12 cellular contexts compared by ENCODE assay signal in genomic region chr7:149240637-149241036, GRCh38. TPM values are rescaled to one million over a fixed set of nuclear protein-coding genes. Genes with fewer than 3 reads are reported as not detected.
A peak's percentile ranks its signal among the peaks of the same experiment; 100 is the strongest.
DNase-seq lines count a peak whose midpoint lies in the region; ATAC-seq and TF ChIP-seq lines count a peak whose summit lies in the region.
"Had no signal": no experiment of that assay in that cellular context is flagged by ENCODE, and none has a peak within 500 bp of the region (broad histone marks: within the 10 kb centered on the region; RNA-seq: fewer than 3 reads in every experiment).

No MANE protein-coding gene starts in this region.

- no peak overlapping the region for H3K18ac ChIP-seq in IMR-90 (ENCODE audit: low read depth, low read length)

- no peak overlapping the region for H2AK9ac ChIP-seq in IMR-90 (replicated peaks; ENCODE audit: low read depth, low read length, poor library complexity)

- no peak overlapping the region for H3K4ac ChIP-seq in IMR-90 (ENCODE audit: low read depth, low read length)

- 0 out of 2 replicates have a peak, but pooled peaks cover 2% of the 10 kb centered on the region for H3K9me1 ChIP-seq in IMR-90 (ENCODE audit: insufficient read depth, low read length)

- intact Hi-C loops in IMR-90 (cut with micrococcal nuclease): no loop called here
- intact Hi-C loops in posterior vena cava (cut with DNase I): no loop called here

- WGBS in IMR-90 (ENCODE audit: extremely low coverage in 2 of 2, insufficient read length in 1 of 2), 2 experiments: 54% methylated on average over 2 of the region's 5 CpGs; no CpG with 5 or more reads in 1 of the 2 experiments

- H4K20me1 ChIP-seq in IMR-90 (ENCODE audit: insufficient read depth, low read length): 0 out of 2 replicates have a peak, but pooled peaks cover 4% of the 10 kb centered on the region

- dilution Hi-C loops in IMR-90 (cut with HindIII; ENCODE audit: low sequenced_read_pairs, unreplicated experiment): no loop called here

- H3K79me2 ChIP-seq in ACC112 (ENCODE audit: control insufficient read depth, insufficient read depth, low read length, unreplicated experiment): peaks cover 37% of the 10 kb centered on the region

- CTCF ChIA-PET in IMR-90 (lab: Yijun Ruan, JAX): no interaction called here

- H3K9me3 ChIP-seq in IMR-90 (ENCODE audit: control insufficient read depth, insufficient read depth, low read length) (no peaks in the 10 kb centered on the region; the same call in 1 of the 2 replicates), muscle layer of colon (ENCODE audit: low read length) (no peaks in the 10 kb centered on the region)
- H3K9me3 ChIP-seq: thyroid gland had no signal

- H3K4me2 ChIP-seq in IMR-90 (ENCODE audit: low read depth, low read length): peak overlapping the region; percentile 98

- H3K4me3 ChIP-seq in ACC112 (ENCODE audit: low read depth, low read length): peak overlapping the region; percentile 90
- peak overlapping the region; percentile 86; the same call in 1 of the 2 replicates for H3K4me3 ChIP-seq in IMR-90 (ENCODE audit: insufficient read depth, low read depth, low read length)
- peak overlapping the region; percentile 89 to 96 for H3K4me3 ChIP-seq in cardiac fibroblast (replicated peaks in 1 of 2; ENCODE audit: low read depth in 2 of 2, low read length in 2 of 2)
- peak overlapping the region; percentile 72 to 98 for H3K4me3 ChIP-seq in muscle layer of colon (ENCODE audit: low read depth in 1 of 2, low read length in 2 of 2)

- TF ChIP-seq POLR2A in IMR-90 (IDR thresholded peaks at IDR 0.05; ENCODE audit: low read depth, low read length): no peak

- no peak overlapping the region for H2BK20ac ChIP-seq in IMR-90 (ENCODE audit: low read depth, low read length)

- DNase-seq in IMR-90 (no peak), cardiac fibroblast (ENCODE audit: low read depth in 2 of 2) (no peak), NCI-H2171 treated with DMSO at 0.1 percent for 48 hours (lab: John Stamatoyannopoulos, UW) (no peak), NCI-H187 treated with DMSO at 0.1 percent for 48 hours (lab: John Stamatoyannopoulos, UW) (no peak), posterior vena cava (ENCODE audit: low spot score) (no peak)
- no peak for DNase-seq in stimulated activated CD4-positive, alpha-beta T cell treated with anti-CD3 and anti-CD28 coated beads, Interleukin-2, amount 100 ng/mL, for 24 hours
- DNase-seq: activated CD4-positive, CD25-positive, alpha-beta regulatory T cell; GDM1; kidney glomerular epithelial cell; thyroid gland had no signal

- H3K27me3 ChIP-seq in ACC112 (ENCODE audit: insufficient read depth, low read length): no peaks in the 10 kb centered on the region
- H3K27me3 ChIP-seq in IMR-90 (ENCODE audit: control insufficient read depth, insufficient read depth, low read length): no peaks in the 10 kb centered on the region
- H3K27me3 ChIP-seq in muscle layer of colon (ENCODE audit: control insufficient read depth in 1 of 2, insufficient read depth in 2 of 2, low read length in 2 of 2): no peaks in the 10 kb centered on the region
- H3K27me3 ChIP-seq: thyroid gland had no signal

- TF ChIP-seq CTCF in IMR-90 (conservative IDR thresholded peaks at IDR 0.05; ENCODE audit: low read depth, low read length): no peak
- TF ChIP-seq CTCF in cardiac fibroblast (IDR thresholded peaks at IDR 0.05; ENCODE audit: low read depth, low read length): no peak

- POLR2A ChIA-PET in IMR-90 (lab: Charles Lee; ENCODE audit: unreplicated experiment): no interaction called here

- H3K36me3 ChIP-seq in ACC112 (ENCODE audit: insufficient read depth, low read length) (peaks cover 9% of the 10 kb centered on the region), IMR-90 (ENCODE audit: control insufficient read depth, insufficient read depth, low read length) (no peaks in the 10 kb centered on the region), muscle layer of colon (ENCODE audit: insufficient read depth, low read length) (no peaks in the 10 kb centered on the region)
- H3K36me3 ChIP-seq: thyroid gland had no signal

- H3K23ac ChIP-seq in IMR-90 (ENCODE audit: low read depth, low read length): no peak overlapping the region

- peak overlapping the region; percentile 80; the same call in 1 of the 2 replicates for H3K9ac ChIP-seq in IMR-90 (ENCODE audit: low read depth, low read length)
- peak overlapping the region; percentile 80 for H3K9ac ChIP-seq in muscle layer of colon (ENCODE audit: low read length)

- in situ Hi-C loops in IMR-90 (cut with MboI; ENCODE audit: low sequenced_read_pairs): no loop called here

- no peak overlapping the region for H3K27ac ChIP-seq in ACC112 (ENCODE audit: low read depth, low read length)
- no peak overlapping the region for H3K27ac ChIP-seq in IMR-90 (ENCODE audit: insufficient read depth, low read length)
- no peak overlapping the region for H3K27ac ChIP-seq in muscle layer of colon (ENCODE audit: low read depth, low read length)
- H3K27ac ChIP-seq: thyroid gland had no signal

- no peak for ATAC-seq in IMR-90 (ENCODE audit: low read depth)

- peaks cover 8 to 32% of the 10 kb centered on the region in 2 experiments; a peak in 3 of 4 replicates for H3K79me1 ChIP-seq in IMR-90 (ENCODE audit: low read depth in 1 of 2, low read length in 2 of 2)

- no peak overlapping the region for H4K91ac ChIP-seq in IMR-90 (ENCODE audit: insufficient read depth, low read depth, low read length)

- no peak overlapping the region for H3K56ac ChIP-seq in IMR-90 (ENCODE audit: extremely low read depth, insufficient read depth, low read length)

- H2AFZ ChIP-seq in ACC112 (ENCODE audit: low read length, unreplicated experiment) (peak overlapping the region; percentile 22), IMR-90 (replicated peaks; ENCODE audit: low read length, poor library complexity) (no peak overlapping the region)

- no peak for TF ChIP-seq RAD21 in IMR-90 (IDR thresholded peaks at IDR 0.05; ENCODE audit: low read length)

- TSS peak; percentile 50 for BruUV-seq in IMR-90 (replicated peaks; lab: Mats Ljungman, UMichigan)

- H2BK15ac ChIP-seq in IMR-90 (ENCODE audit: low read depth, low read length): no peak overlapping the region

- no peak overlapping the region for H4K5ac ChIP-seq in IMR-90 (ENCODE audit: low read depth, low read length)

- no peak overlapping the region for H2BK120ac ChIP-seq in IMR-90 (ENCODE audit: low read depth, low read length)

- H2BK5ac ChIP-seq in IMR-90 (ENCODE audit: low read depth, low read length, poor library complexity, severe bottlenecking): no peak overlapping the region

- H3K4me1 ChIP-seq in ACC112 (ENCODE audit: control insufficient read depth, insufficient read depth, low read length, unreplicated experiment): peaks cover 23% of the 10 kb centered on the region
- H3K4me1 ChIP-seq in IMR-90 (ENCODE audit: control insufficient read depth, insufficient read depth, low read length): peaks cover 7% of the 10 kb centered on the region; the same call in 1 of the 2 replicates
- H3K4me1 ChIP-seq in muscle layer of colon (ENCODE audit: insufficient read depth, low read length): peaks cover 15% of the 10 kb centered on the region

- H2AK5ac ChIP-seq in IMR-90 (ENCODE audit: low read depth, low read length): no peak overlapping the region

- H4K8ac ChIP-seq in IMR-90 (ENCODE audit: low read depth in 2 of 2, low read length in 2 of 2): no peak overlapping the region; a peak in 1 of 4 replicates

- H3K14ac ChIP-seq in IMR-90 (replicated peaks; ENCODE audit: low read depth, low read length): no peak overlapping the region

TF ChIP-seq in IMR-90, 13 proteins besides CTCF, POLR2A, EP300 and RAD21:
- TF ChIP-seq CEBPB (IDR thresholded peaks at IDR 0.05; ENCODE audit: low read depth, low read length) (no peak), USF2 (IDR thresholded peaks at IDR 0.05; ENCODE audit: low read depth, low read length) (no peak)

RNA-seq across cellular contexts. Expression of gene ZNF212, which starts 1.2 kb away (rescaled TPM):
- 3.8 and 4.2 TPM in 2 replicates for total RNA-seq in IMR-90 (2012; rRNA removed)
- 4.8 and 5.1 TPM in 2 replicates for polyA plus RNA-seq in IMR-90 (2012; rRNA removed)
- polyA plus RNA-seq in IMR-90 (2012; cell fraction: cytosol; rRNA removed): 3.3 and 3.8 TPM in 2 replicates
- polyA plus RNA-seq in IMR-90 (2012; cell fraction: nucleus; rRNA removed; ENCODE audit: low replicate concordance): 14.9 and 20.6 TPM in 2 replicates
- 1 to 10 TPM; 5.3 to 6.1 TPM for total RNA-seq in posterior vena cava

RNA-seq across cellular contexts. Expression of gene ZNF783, which starts 21.4 kb away (rescaled TPM):
- 2.3 and 2.8 TPM in 2 replicates for total RNA-seq in IMR-90 (2012; rRNA removed)
- 7.1 and 7.2 TPM in 2 replicates for polyA plus RNA-seq in IMR-90 (2012; rRNA removed)
- polyA plus RNA-seq in IMR-90 (2012; cell fraction: cytosol; rRNA removed): 3.2 and 4.3 TPM in 2 replicates
- polyA plus RNA-seq in IMR-90 (2012; cell fraction: nucleus; rRNA removed; ENCODE audit: low replicate concordance): 60.8 and 75.2 TPM in 2 replicates
- total RNA-seq in posterior vena cava: 10 to 100 TPM; 10.8 to 16.3 TPM

RNA-seq across cellular contexts. Expression of gene ZNF282, which starts 45.3 kb away (rescaled TPM):
- total RNA-seq in IMR-90 (2012; rRNA removed) (6.7 and 7.2 TPM in 2 replicates), posterior vena cava (10 to 100 TPM; 13.9 to 19.6 TPM)
- 11.9 and 13.6 TPM in 2 replicates for polyA plus RNA-seq in IMR-90 (2012; rRNA removed)
- polyA plus RNA-seq in IMR-90 (2012; cell fraction: cytosol; rRNA removed): 7.9 and 11.3 TPM in 2 replicates
- polyA plus RNA-seq in IMR-90 (2012; cell fraction: nucleus; rRNA removed; ENCODE audit: low replicate concordance): 17.8 and 29.7 TPM in 2 replicates
